8 cellular contexts compared by ENCODE assay signal in the genomic region with DNA sequence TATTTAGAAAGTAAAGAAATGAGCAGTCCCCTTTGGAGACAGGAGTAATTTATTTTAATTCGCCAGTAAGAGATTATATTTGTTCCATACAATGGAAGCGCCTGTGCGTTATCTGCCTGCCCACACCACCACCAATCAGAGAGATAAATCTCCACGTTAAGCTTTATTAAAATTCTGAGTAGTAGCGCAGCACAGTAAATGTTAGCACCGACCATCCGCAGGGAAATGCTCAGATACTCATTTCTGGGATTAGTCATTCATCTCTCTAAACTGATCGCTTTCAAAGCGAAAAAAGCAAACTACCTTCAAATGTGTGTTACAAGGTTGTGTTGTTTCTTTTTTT. TPM values are rescaled to one million over a fixed set of nuclear protein-coding genes. Genes with fewer than 3 reads are reported as not detected.
A peak's percentile ranks its signal among the peaks of the same experiment; 100 is the strongest.
DNase-seq lines count a peak whose midpoint lies in the region; ATAC-seq and TF ChIP-seq lines count a peak whose summit lies in the region.

No MANE protein-coding gene starts in this region.

- H3K36me3 ChIP-seq in PC-3 (ENCODE audit: low read depth, low read length) = peaks cover 37% of the 10 kb centered on the region
- peaks cover 0 to 10% (median 0%) of the 10 kb centered on the region in 3 experiments for H3K36me3 ChIP-seq in naive thymus-derived CD4-positive, alpha-beta T cell (ENCODE audit: control insufficient read depth in 2 of 3, insufficient read depth in 3 of 3, low read length in 3 of 3)

- H3K79me2 ChIP-seq in PC-3 (ENCODE audit: low read length) = peaks cover 60% of the 10 kb centered on the region

- ATAC-seq in PC-3 (no peak), GM18861 (IDR thresholded peaks at IDR 0.05; ENCODE audit: unreplicated experiment) (no peak), HG02970 (IDR thresholded peaks at IDR 0.05; ENCODE audit: low FRiP score, unreplicated experiment) (no peak), GM21526 (IDR thresholded peaks at IDR 0.05; ENCODE audit: low FRiP score, unreplicated experiment) (no peak)
- ATAC-seq in naive thymus-derived CD4-positive, alpha-beta T cell = no peak

- DNase-seq in DMS 273 (lab: John Stamatoyannopoulos, UW; ENCODE audit: unreplicated experiment) = peak; percentile 45
- DNase-seq in DMS 273 treated with DMSO at 0.1 percent for 48 hours (lab: John Stamatoyannopoulos, UW) = no peak
- DNase-seq in PC-3 = peak; percentile 50
- no peak for DNase-seq in coronary artery (ENCODE audit: low spot score)
- DNase-seq in naive thymus-derived CD4-positive, alpha-beta T cell = no peak

- H3K9ac ChIP-seq in PC-3 (ENCODE audit: low read length) = peak overlapping the region; percentile 99

- BruUV-seq in PC-3 (replicated peaks; lab: Mats Ljungman, UMichigan) = TSS peak; percentile 41

- CTCF ChIA-PET in PC-3 (lab: Charles Lee) = interaction anchor here (0.7 to 1.4 kb wide), 3 partner anchors 32 to 319 kb away, joined by 4 to 5 read pairs (median 5); no protein-coding TSS in a partner anchor
- CTCF ChIA-PET in naive thymus-derived CD4-positive, alpha-beta T cell (lab: Charles Lee) = interaction anchor here (1.1 kb wide), 1 partner anchor 370 kb away, joined by 5 read pairs; no protein-coding TSS in a partner anchor

- H3K9me3 Mint-ChIP-seq in naive thymus-derived CD4-positive, alpha-beta T cell = no peaks in the 10 kb centered on the region

- H2AFZ ChIP-seq in PC-3 (ENCODE audit: low read length) = no peak overlapping the region

- H3K4me2 ChIP-seq in PC-3 (ENCODE audit: low read length) = peak overlapping the region; percentile 91

- H3K9me2 ChIP-seq in PC-3 (replicated peaks; ENCODE audit: low read length) = no peaks in the 10 kb centered on the region

- H3K9me3 ChIP-seq in PC-3 (ENCODE audit: low read length) = no peaks in the 10 kb centered on the region
- H3K9me3 ChIP-seq in naive thymus-derived CD4-positive, alpha-beta T cell (ENCODE audit: control insufficient read depth in 2 of 3, low read length in 3 of 3) = no peaks in the 10 kb centered on the region

- peaks cover 12 to 42% (median 32%) of the 10 kb centered on the region in 7 donors for H3K4me1 Mint-ChIP-seq in naive thymus-derived CD4-positive, alpha-beta T cell

- H3K4me1 ChIP-seq in PC-3 (ENCODE audit: insufficient read depth, low read length) = peaks cover 73% of the 10 kb centered on the region
- peaks cover 3 to 9% of the 10 kb centered on the region in 2 donors for H3K4me1 ChIP-seq in naive thymus-derived CD4-positive, alpha-beta T cell (ENCODE audit: control insufficient read depth in 2 of 2, insufficient read depth in 2 of 2, low read length in 2 of 2)

- intact Hi-C loops in PC-3 (cut with micrococcal nuclease) = loop anchor here (5.0 kb wide), 1 partner anchor 270 kb away; no protein-coding TSS in a partner anchor
- intact Hi-C loops in naive thymus-derived CD4-positive, alpha-beta T cell (cut with micrococcal nuclease) = loop anchor here (1.0 to 10.0 kb wide), 5 partner anchors 73 to 1735 kb away; partner anchors contain the start of genes PIGP (in 1 of the 2) and TTC3 (in 1 of the 2)

- H4K20me1 ChIP-seq in PC-3 (ENCODE audit: low read length) = peaks cover 46% of the 10 kb centered on the region

- peaks cover 21% of the 10 kb centered on the region for H3F3A ChIP-seq in PC-3 (ENCODE audit: low read length, unreplicated experiment)

- H3K4me3 ChIP-seq in PC-3 (ENCODE audit: low read length) = peak overlapping the region; percentile 88
- H3K4me3 ChIP-seq in coronary artery = peak overlapping the region; percentile 91
- H3K4me3 ChIP-seq in naive thymus-derived CD4-positive, alpha-beta T cell (ENCODE audit: low read length) = peak overlapping the region; percentile 81

- H3K4me3 Mint-ChIP-seq in naive thymus-derived CD4-positive, alpha-beta T cell = peak overlapping the region; percentile 82 to 96 (median 90)

- no peak for TF ChIP-seq CTCF in PC-3 (conservative IDR thresholded peaks at IDR 0.05; ENCODE audit: low read depth, low read length)
- TF ChIP-seq CTCF in coronary artery (IDR thresholded peaks at IDR 0.05) = no peak

- H3K27ac ChIP-seq in PC-3 (ENCODE audit: low read length) (peak overlapping the region; percentile 98), coronary artery (peak overlapping the region; percentile 96 to 97)
- peak overlapping the region; percentile 70 for H3K27ac ChIP-seq in naive thymus-derived CD4-positive, alpha-beta T cell (ENCODE audit: low read depth, low read length)

- peaks cover 4 to 25% (median 8%) of the 10 kb centered on the region in 5 donors for H3K36me3 Mint-ChIP-seq in naive thymus-derived CD4-positive, alpha-beta T cell

- peaks cover 0 to 4% (median 0%) of the 10 kb centered on the region in 5 donors for H3K27me3 Mint-ChIP-seq in naive thymus-derived CD4-positive, alpha-beta T cell

- POLR2A ChIA-PET in PC-3 (lab: Charles Lee; ENCODE audit: unreplicated experiment) = interaction anchor here (0.6 to 0.7 kb wide), 3 partner anchors 10 to 320 kb away, joined by 3 to 4 read pairs (median 4); no protein-coding TSS in a partner anchor
- POLR2A ChIA-PET in naive thymus-derived CD4-positive, alpha-beta T cell (lab: Charles Lee) = interaction anchor here (1.1 kb wide), 1 partner anchor 30 kb away, joined by 4 read pairs; no protein-coding TSS in a partner anchor

- H3K27ac Mint-ChIP-seq in naive thymus-derived CD4-positive, alpha-beta T cell = peak overlapping the region; percentile 16 to 95 (median 76)

- no peaks in the 10 kb centered on the region for H3K27me3 ChIP-seq in PC-3 (ENCODE audit: low read length)
- H3K27me3 ChIP-seq in naive thymus-derived CD4-positive, alpha-beta T cell (ENCODE audit: control insufficient read depth in 2 of 2, insufficient read depth in 2 of 2, low read length in 2 of 2) = no peaks in the 10 kb centered on the region

RNA-seq across cellular contexts. Expression of gene ETS2, which starts 1.2 kb away (rescaled TPM):
- 127 and 146 TPM in 2 replicates for total RNA-seq in PC-3 (2014; rRNA removed)
- 10 to 100 TPM; 15.6 to 61.1 (median 20.9) TPM for total RNA-seq in naive thymus-derived CD4-positive, alpha-beta T cell
- polyA plus RNA-seq in naive thymus-derived CD4-positive, alpha-beta T cell = 1 to 10 TPM; 3.4 to 9.7 TPM

Comparison
In these comparisons a context has a peak if more than half of its experiments do, and no peak if none do; other contexts are left out.
1. DNase-seq: peak in DMS 273 (single experiment) and PC-3 (single experiment); none in DMS 273 treated with DMSO at 0.1 percent for 48 hours (single experiment), coronary artery (single experiment) and naive thymus-derived CD4-positive, alpha-beta T cell (0 of 9).
2. Peak in every context shown above with its lines, with median percentiles within 50 percentile points of each other: H3K27ac ChIP-seq and H3K4me3 ChIP-seq.